ENCODE assay signal across 16 cellular contexts in the genomic region with DNA sequence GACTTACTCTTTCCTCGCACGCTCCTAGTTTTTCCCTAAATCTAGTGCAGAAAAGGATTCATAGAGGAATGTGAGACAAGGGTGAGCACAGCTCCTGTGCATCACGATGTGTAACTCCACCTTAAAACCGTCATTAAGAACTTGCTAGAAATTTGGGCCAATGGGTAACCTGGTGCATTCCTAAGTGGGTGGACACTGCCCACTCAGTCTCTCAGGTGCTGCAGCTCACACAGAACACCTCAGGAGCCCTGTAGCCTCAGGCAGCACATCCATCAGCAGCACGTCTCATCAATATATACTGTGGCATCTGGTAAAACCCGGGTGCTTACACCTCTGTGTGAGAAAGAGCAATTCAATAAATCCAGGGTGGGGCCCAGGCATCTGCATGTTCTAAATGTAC.
"Had no signal": no experiment of that assay in that cellular context is flagged by ENCODE, and none has a peak within 500 bp of the region (broad histone marks: within the 10 kb centered on the region; RNA-seq: fewer than 3 reads in every experiment).

No MANE protein-coding gene starts in this region.

- ATAC-seq: activated CD4-positive, CD25-positive, alpha-beta regulatory T cell treated with anti-CD3 and anti-CD28 coated beads, Interleukin-2, amount 50 U/mL, for 24 hours; left cardiac atrium; stimulated activated effector memory CD8-positive, alpha-beta T cell treated with anti-CD3 and anti-CD28 coated beads, Interleukin-12 subunit alpha, Interleukin-12 subunit beta, amount 100 ng/mL, for 72 hours; T-helper 17 cell had no signal

- DNase-seq: activated CD4-positive, alpha-beta T cell treated with anti-CD3 and anti-CD28 coated beads, Interleukin-2, amount 50 U/mL, for 48 hours; activated gamma-delta T cell; activated T-cell treated with anti-CD3 and anti-CD28 coated beads, Interleukin-2, amount 50 U/mL, for 48 hours; amygdala; cerebellar nuclear complex; dermis blood vessel endothelial cell; esophagus squamous epithelium; foreskin fibroblast; left cardiac atrium; lower lobe of right lung; midbrain; pancreas; T-helper 17 cell; tibial artery had no signal

- FAIRE-seq: pancreas had no signal

- H3K4me3 ChIP-seq: esophagus squamous epithelium, lower lobe of right lung, pancreas, tibial artery had no signal

- H3K36me3 ChIP-seq: esophagus squamous epithelium, lower lobe of right lung, pancreas, tibial artery had no signal

- H3K27ac ChIP-seq: lower lobe of right lung, tibial artery had no signal

- H3K9me3 ChIP-seq: esophagus squamous epithelium, lower lobe of right lung, pancreas, tibial artery had no signal

- H3K4me1 ChIP-seq: lower lobe of right lung, tibial artery had no signal

- H3K27me3 ChIP-seq: esophagus squamous epithelium, pancreas, tibial artery had no signal
